ENCODE assay signal across 8 cellular contexts in the genomic region with DNA sequence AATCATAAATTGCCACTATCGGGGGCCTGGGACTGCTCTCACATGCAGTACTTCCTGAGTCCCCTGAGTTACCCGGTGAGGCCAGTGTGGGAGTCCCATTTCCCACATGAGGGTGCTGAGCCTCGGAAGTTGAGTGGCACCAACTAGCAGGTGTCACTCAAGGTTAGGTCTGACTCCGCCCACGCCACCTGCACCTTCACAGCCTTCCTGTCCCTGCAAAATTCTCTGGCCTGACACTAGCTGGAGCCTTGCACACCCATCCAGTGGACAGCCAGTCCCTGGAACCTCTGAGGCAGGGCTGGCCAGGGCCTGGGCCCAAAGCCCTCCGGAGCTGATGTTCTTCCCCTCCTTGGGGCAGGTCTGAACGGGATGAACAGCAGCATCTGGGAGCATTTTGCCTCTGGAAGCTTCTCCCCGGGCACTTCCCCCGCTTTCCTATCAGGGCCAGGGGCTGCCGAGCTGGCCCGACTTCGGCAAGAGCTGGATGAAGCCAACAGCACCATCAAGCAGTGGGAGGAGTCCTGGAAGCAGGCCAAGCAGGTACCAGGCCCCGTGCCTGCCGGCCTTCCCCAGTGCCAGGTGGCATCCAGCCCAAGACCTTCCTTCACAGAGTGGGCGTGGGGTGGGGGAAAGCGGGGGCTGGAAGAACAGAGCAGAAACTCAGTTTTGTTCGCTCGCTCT. TPM values are rescaled to one million over a fixed set of nuclear protein-coding genes. Genes with fewer than 3 reads are reported as not detected.
A peak's percentile ranks its signal among the peaks of the same experiment; 100 is the strongest.
DNase-seq lines count a peak whose midpoint lies in the region; ATAC-seq and TF ChIP-seq lines count a peak whose summit lies in the region.

No MANE protein-coding gene starts in this region.

- H3K9ac ChIP-seq in mesenchymal stem cell (ENCODE audit: low read length), result no peak overlapping the region

- H3K18ac ChIP-seq in mesenchymal stem cell (ENCODE audit: low read depth in 1 of 2, low read length in 2 of 2), result no peak overlapping the region

- H2BK12ac ChIP-seq in mesenchymal stem cell (ENCODE audit: low read length in 2 of 2), result no peak overlapping the region

- no peak for TF ChIP-seq CTCF in GM13977 (IDR thresholded peaks at IDR 0.05; ENCODE audit: extremely low read depth, insufficient read depth, missing control alignments)
- TF ChIP-seq CTCF in ovary (IDR thresholded peaks at IDR 0.05), result no peak

- TF ChIP-seq POLR2A in ovary (IDR thresholded peaks at IDR 0.05), result no peak

- no peaks in the 10 kb centered on the region for H3K36me3 Mint-ChIP-seq in activated naive CD4-positive, alpha-beta T cell treated with anti-CD3 and anti-CD28 coated beads, Interleukin-2, amount 50 U/mL, for 72 hours

- no peak overlapping the region for H2BK15ac ChIP-seq in mesenchymal stem cell (ENCODE audit: low read depth, poor library complexity, severe bottlenecking)

- H3K27ac ChIP-seq in ovary, result peak overlapping the region; percentile 12 to 43
- H3K27ac ChIP-seq in mesenchymal stem cell (ENCODE audit: low read length, poor library complexity, severe bottlenecking), result no peak overlapping the region

- intact Hi-C loops in ovary (cut with DNase I), result no loop called here

- H3K4me1 ChIP-seq in ovary (ENCODE audit: insufficient read depth), result no peaks in the 10 kb centered on the region
- H3K4me1 ChIP-seq in mesenchymal stem cell (ENCODE audit: control insufficient read depth, insufficient read depth, low read depth, low read length), result peaks cover 6% of the 10 kb centered on the region

- H3K4me2 ChIP-seq in mesenchymal stem cell (ENCODE audit: low read length, poor library complexity, severe bottlenecking), result no peak overlapping the region

- no peak overlapping the region for H2BK5ac ChIP-seq in mesenchymal stem cell (ENCODE audit: low read depth, low read length, poor library complexity, severe bottlenecking)

- no peak overlapping the region for H3K23ac ChIP-seq in mesenchymal stem cell (ENCODE audit: low read length in 2 of 2)

- H2AK5ac ChIP-seq in mesenchymal stem cell (ENCODE audit: low read length, severe bottlenecking), result no peak overlapping the region

- peak; percentile 34 for DNase-seq in GM13977 (ENCODE audit: low spot score)
- DNase-seq in NCI-H345 (lab: John Stamatoyannopoulos, UW), result peak; percentile 70
- no peak for DNase-seq in activated naive CD4-positive, alpha-beta T cell treated with anti-CD3 and anti-CD28 coated beads, Interleukin-2, amount 50 U/mL, for 72 hours (ENCODE audit: low spot score in 2 of 2)
- DNase-seq in ovary, result peak; percentile 46 to 76 (median 68)
- no peak for DNase-seq in H7
- DNase-seq in mesenchymal stem cell, result no peak

- no peak for TF ChIP-seq EP300 in ovary (IDR thresholded peaks at IDR 0.05)

- no peak overlapping the region for H4K91ac ChIP-seq in mesenchymal stem cell (ENCODE audit: low read length)

- in situ Hi-C loops in GM13977 (cut with MboI; ENCODE audit: low pct_unique_long_range_greater_than_20kb, low sequenced_read_pairs, unreplicated experiment), result no loop called here

- H3K27me3 ChIP-seq in ovary, result no peaks in the 10 kb centered on the region
- H3K27me3 ChIP-seq in H7 (ENCODE audit: control insufficient read depth, insufficient read depth, low read length), result no peaks in the 10 kb centered on the region
- no peaks in the 10 kb centered on the region for H3K27me3 ChIP-seq in mesenchymal stem cell (ENCODE audit: control insufficient read depth in 1 of 2, insufficient read depth in 1 of 2, low read length in 2 of 2)

- H3K4ac ChIP-seq in mesenchymal stem cell (ENCODE audit: low read depth in 1 of 2, low read length in 2 of 2), result no peak overlapping the region

- ATAC-seq in activated naive CD4-positive, alpha-beta T cell treated with anti-CD3 and anti-CD28 coated beads, Interleukin-2, amount 50 U/mL, for 72 hours, result peak; percentile 12 to 30
- ATAC-seq in HG03460 (IDR thresholded peaks at IDR 0.05; ENCODE audit: unreplicated experiment) (no peak), HG03432 (IDR thresholded peaks at IDR 0.05; ENCODE audit: unreplicated experiment) (no peak)

- H3K36me3 ChIP-seq in ovary, result no peaks in the 10 kb centered on the region
- peaks cover 42% of the 10 kb centered on the region for H3K36me3 ChIP-seq in H7 (replicated peaks; ENCODE audit: control insufficient read depth, insufficient read depth, low read length)
- H3K36me3 ChIP-seq in mesenchymal stem cell (ENCODE audit: control insufficient read depth in 1 of 2, insufficient read depth in 2 of 2, low read depth in 1 of 2, low read length in 2 of 2), result peaks cover 81 to 94% of the 10 kb centered on the region in 2 experiments

- H3K27ac Mint-ChIP-seq in activated naive CD4-positive, alpha-beta T cell treated with anti-CD3 and anti-CD28 coated beads, Interleukin-2, amount 50 U/mL, for 72 hours, result peak overlapping the region; percentile 84 to 98

- no peaks in the 10 kb centered on the region for H3K9me3 ChIP-seq in ovary
- no peaks in the 10 kb centered on the region for H3K9me3 ChIP-seq in mesenchymal stem cell (ENCODE audit: control insufficient read depth, low read length)

- no peak overlapping the region for H3K4me3 ChIP-seq in ovary
- H3K4me3 ChIP-seq in H7 (ENCODE audit: insufficient read depth, low read depth, low read length), result no peak overlapping the region
- H3K4me3 ChIP-seq in mesenchymal stem cell (ENCODE audit: insufficient read depth in 1 of 2, low read depth in 1 of 2, low read length in 2 of 2), result no peak overlapping the region

- no peak overlapping the region for H3K14ac ChIP-seq in mesenchymal stem cell (ENCODE audit: low read length in 2 of 2)

- 46 to 58% (median 52%) methylated on average over 17 to 18 of the region's 18 CpGs for WGBS in ovary, 3 donors
- 95% methylated on average over 18 of the region's 18 CpGs for WGBS in mesenchymal stem cell

- no peaks in the 10 kb centered on the region for H3K9me3 Mint-ChIP-seq in activated naive CD4-positive, alpha-beta T cell treated with anti-CD3 and anti-CD28 coated beads, Interleukin-2, amount 50 U/mL, for 72 hours

- H2AFZ ChIP-seq in mesenchymal stem cell (ENCODE audit: low read depth, low read length), result no peak overlapping the region

- peaks cover 13% of the 10 kb centered on the region for H3K79me1 ChIP-seq in mesenchymal stem cell (replicated peaks; ENCODE audit: low read length, poor library complexity, severe bottlenecking)

- no peak overlapping the region for H2BK120ac ChIP-seq in mesenchymal stem cell (ENCODE audit: low read depth, low read length)

- no peak overlapping the region for H4K8ac ChIP-seq in mesenchymal stem cell (ENCODE audit: low read length)

RNA-seq across cellular contexts. Expression of a gene that starts 21.9 kb away (rescaled TPM):
- 100 to 1,000 TPM; 128 to 143 TPM for total RNA-seq in activated naive CD4-positive, alpha-beta T cell treated with anti-CD3 and anti-CD28 coated beads, Interleukin-2, amount 50 U/mL, for 72 hours
- 10 to 100 TPM; 10.7 to 24.9 (median 14.1) TPM for total RNA-seq in ovary
- polyA plus RNA-seq in ovary, result 10 to 100 TPM in 1 of 2 donors, 1 to 10 TPM in 1; 8.9 to 17.1 TPM
- 4.2 and 7.2 TPM in 2 replicates for total RNA-seq in H7 (2014; rRNA removed; shearing (Covaris generic))
- polyA plus RNA-seq in mesenchymal stem cell (2013, experiment 1 of 2), result 1.1 TPM
- polyA plus RNA-seq in mesenchymal stem cell (2013, experiment 2 of 2), result 0.49 TPM

RNA-seq across cellular contexts. Expression of a gene that starts 32.9 kb away (rescaled TPM):
- total RNA-seq in activated naive CD4-positive, alpha-beta T cell treated with anti-CD3 and anti-CD28 coated beads, Interleukin-2, amount 50 U/mL, for 72 hours, result 100 to 1,000 TPM in 1 of 2 donors, 10 to 100 TPM in 1; 78.2 to 144 TPM
- 100 to 1,000 TPM in 3 of 7 donors, 10 to 100 TPM in 4; 48.5 to 131 (median 92.7) TPM for total RNA-seq in ovary
- polyA plus RNA-seq in ovary, result 100 to 1,000 TPM; 118 to 184 TPM
- total RNA-seq in H7 (2014; rRNA removed; shearing (Covaris generic)), result 44.8 and 48.2 TPM in 2 replicates
- polyA plus RNA-seq in mesenchymal stem cell (2013, experiment 1 of 2), result 173 TPM
- polyA plus RNA-seq in mesenchymal stem cell (2013, experiment 2 of 2), result 171 TPM

RNA-seq across cellular contexts. Expression of a gene that starts 37.7 kb away (rescaled TPM):
- total RNA-seq in activated naive CD4-positive, alpha-beta T cell treated with anti-CD3 and anti-CD28 coated beads, Interleukin-2, amount 50 U/mL, for 72 hours, result 10 to 100 TPM; 15.3 to 29.3 TPM
- 10 to 100 TPM; 27.5 to 58.1 (median 40.8) TPM for total RNA-seq in ovary
- 10 to 100 TPM; 12.7 to 34.9 TPM for polyA plus RNA-seq in ovary
- 17.9 and 21.7 TPM in 2 replicates for total RNA-seq in H7 (2014; rRNA removed; shearing (Covaris generic))
- polyA plus RNA-seq in mesenchymal stem cell (2013, experiment 1 of 2), result 16.2 TPM
- 14.8 TPM for polyA plus RNA-seq in mesenchymal stem cell (2013, experiment 2 of 2)

RNA-seq across cellular contexts. Expression of a gene that starts 56.1 kb away (rescaled TPM):
- total RNA-seq in activated naive CD4-positive, alpha-beta T cell treated with anti-CD3 and anti-CD28 coated beads, Interleukin-2, amount 50 U/mL, for 72 hours, result 10 to 100 TPM; 11.5 to 26.2 TPM
- total RNA-seq in ovary, result 10 to 100 TPM in 6 of 7 donors, 1 to 10 TPM in 1; 7.2 to 38.3 (median 18.6) TPM
- polyA plus RNA-seq in ovary, result 10 to 100 TPM; 10.1 to 11.5 TPM
- 8.5 and 14.1 TPM in 2 replicates for total RNA-seq in H7 (2014; rRNA removed; shearing (Covaris generic))
- 42.8 TPM for polyA plus RNA-seq in mesenchymal stem cell (2013, experiment 1 of 2)
- polyA plus RNA-seq in mesenchymal stem cell (2013, experiment 2 of 2), result 46.1 TPM

RNA-seq across cellular contexts. Expression of a gene that starts 57.3 kb away (rescaled TPM):
- total RNA-seq in activated naive CD4-positive, alpha-beta T cell treated with anti-CD3 and anti-CD28 coated beads, Interleukin-2, amount 50 U/mL, for 72 hours, result 10 to 100 TPM; 54.7 to 74.8 TPM
- 10 to 100 TPM; 17.5 to 35.1 (median 27.6) TPM for total RNA-seq in ovary
- 10 to 100 TPM in 1 of 2 donors, under 1 TPM in 1; 0.33 to 22.6 TPM for polyA plus RNA-seq in ovary
- 43.4 and 47.2 TPM in 2 replicates for total RNA-seq in H7 (2014; rRNA removed; shearing (Covaris generic))
- polyA plus RNA-seq in mesenchymal stem cell (2013, experiment 1 of 2), result 29.0 TPM
- polyA plus RNA-seq in mesenchymal stem cell (2013, experiment 2 of 2), result 27.7 TPM

Comparison
In these comparisons a context has a peak if more than half of its experiments do, and no peak if none do; other contexts are left out.
1. DNase-seq: peak in GM13977 (single experiment), NCI-H345 (single experiment) and ovary (5 of 5); none in activated naive CD4-positive, alpha-beta T cell treated with anti-CD3 and anti-CD28 coated beads, Interleukin-2, amount 50 U/mL, for 72 hours (0 of 2), H7 (single experiment) and mesenchymal stem cell (single experiment).
2. ATAC-seq: peak in activated naive CD4-positive, alpha-beta T cell treated with anti-CD3 and anti-CD28 coated beads, Interleukin-2, amount 50 U/mL, for 72 hours (2 of 2); none in HG03460 (single experiment) and HG03432 (single experiment).
3. RNA of a gene that starts 21.9 kb away (total RNA-seq): 128 to 143 TPM in activated naive CD4-positive, alpha-beta T cell treated with anti-CD3 and anti-CD28 coated beads, Interleukin-2, amount 50 U/mL, for 72 hours; 10.7 to 24.9 TPM in ovary and 4.2 to 7.2 TPM in H7; every median in the first group is over 4 times any median in the second.